Comparison of ENCODE assay signal across 21 cellular contexts in genomic region chr4:86688026-86688425, GRCh38.
A peak's percentile ranks its signal among the peaks of the same experiment; 100 is the strongest.
DNase-seq lines count a peak whose midpoint lies in the region; ATAC-seq and TF ChIP-seq lines count a peak whose summit lies in the region.
"Had no signal": no experiment of that assay in that cellular context is flagged by ENCODE, and none has a peak within 500 bp of the region (broad histone marks: within the 10 kb centered on the region; RNA-seq: fewer than 3 reads in every experiment).

No MANE protein-coding gene starts in this region.

- H3K27ac ChIP-seq in VCaP = 0 out of 2 replicates have a peak overlapping the region, but pooled peaks have one; percentile 7
- H3K27ac ChIP-seq: 22Rv1, C4-2B had no signal

- peak; percentile 3 for DNase-seq in DMS53 (lab: John Stamatoyannopoulos, UW)
- no peak for DNase-seq in DMS53 treated with DMSO at 0.1 percent for 48 hours (lab: John Stamatoyannopoulos, UW; ENCODE audit: unreplicated experiment)
- peak; percentile 69 for DNase-seq in kidney tubule cell (ENCODE audit: low spot score)
- no peak for DNase-seq in activated gamma-delta T cell treated with Interleukin-2 at 50 U/mL for 16 hours
- no peak for DNase-seq in stimulated activated CD4-positive, alpha-beta T cell treated with anti-CD3 and anti-CD28 coated beads, Interleukin-15, amount 100 ng/mL, for 24 hours
- DNase-seq in stimulated activated naive CD8-positive, alpha-beta T cell treated with anti-CD3 and anti-CD28 coated beads, Interleukin-15, Interleukin-2, amounts not matched to agents 100 U/mL and 50 U/mL, for 24 hours = no peak
- DNase-seq in effector CD4-positive, alpha-beta T cell = no peak
- DNase-seq: CD8-positive, alpha-beta memory T cell; Karpas-422; NCI-H1694; NCI-H2081; NCI-H2171; NCI-H345; NCI-H524; NCI-H774; NK-92 treated with Interleukin-12 subunit alpha and Interleukin-12 subunit beta, amount 100 ng/mL, for 24 hours had no signal

- TF ChIP-seq CTCF in VCaP (conservative IDR thresholded peaks at IDR 0.05) = no peak

- ATAC-seq in stimulated activated naive CD8-positive, alpha-beta T cell treated with anti-CD3 and anti-CD28 coated beads, Interleukin-15, Interleukin-2, amounts not matched to agents 100 U/mL and 50 U/mL, for 24 hours = no peak
- ATAC-seq: Panc1, Right ventricle myocardium inferior had no signal

Comparison
In these comparisons a context has a peak if more than half of its experiments do, and no peak if none do; other contexts are left out.
1. DNase-seq: peak in DMS53 (single experiment) and kidney tubule cell (single experiment); none in DMS53 treated with DMSO at 0.1 percent for 48 hours (single experiment), activated gamma-delta T cell treated with Interleukin-2 at 50 U/mL for 16 hours (single experiment), stimulated activated CD4-positive, alpha-beta T cell treated with anti-CD3 and anti-CD28 coated beads, Interleukin-15, amount 100 ng/mL, for 24 hours (single experiment), stimulated activated naive CD8-positive, alpha-beta T cell treated with anti-CD3 and anti-CD28 coated beads, Interleukin-15, Interleukin-2, amounts not matched to agents 100 U/mL and 50 U/mL, for 24 hours (single experiment) and effector CD4-positive, alpha-beta T cell (single experiment).